In genomic region chr22:40367342-40367741, GRCh38 we compare ENCODE assay signal across 16 cellular contexts.
"Had no signal": no experiment of that assay in that cellular context is flagged by ENCODE, and none has a peak within 500 bp of the region (broad histone marks: within the 10 kb centered on the region; RNA-seq: fewer than 3 reads in every experiment).

No MANE protein-coding gene starts in this region.

- H3K4me1 ChIP-seq: neural progenitor cell had no signal

- H3K27ac Mint-ChIP-seq: endodermal cell, neural progenitor cell had no signal

- H3K9me3 Mint-ChIP-seq: endodermal cell, mesothelial cell of epicardium, neural progenitor cell had no signal

- H3K4me3 ChIP-seq: dorsolateral prefrontal cortex, lung, neural progenitor cell, SK-N-MC, tibial nerve had no signal

- H3K4me3 Mint-ChIP-seq: endodermal cell, mesothelial cell of epicardium, neural progenitor cell had no signal

- H3K27me3 ChIP-seq: dorsolateral prefrontal cortex, neural progenitor cell, tibial nerve had no signal

- H3K36me3 ChIP-seq: neural progenitor cell had no signal

- ATAC-seq: sciatic nerve had no signal

- H3K9me3 ChIP-seq: tibial nerve had no signal

- H3K27ac ChIP-seq: dorsolateral prefrontal cortex, neural progenitor cell, SK-N-MC, tibial nerve, WERI-Rb-1 had no signal

- DNase-seq: activated CD4-positive, alpha-beta T cell treated with anti-CD3 and anti-CD28 coated beads for 48 hours; cerebellar nuclear complex; dorsolateral prefrontal cortex; endodermal cell; erythroblast; Right ventricle myocardium superior; stimulated activated CD4-positive, alpha-beta T cell treated with anti-CD3 and anti-CD28 coated beads, Interleukin-12 subunit alpha, Interleukin-12 subunit beta, amount 100 ng/mL, for 4 hours; stimulated activated CD4-positive, alpha-beta T cell treated with anti-CD3 and anti-CD28 coated beads, Interleukin-2, amount 100 ng/mL, for 24 hours; substantia nigra; WERI-Rb-1 had no signal
